In genomic region chr16:85275533-85276249, GRCh38 we compare ENCODE assay signal across 9 cellular contexts.
DNase-seq lines count a peak whose midpoint lies in the region; ATAC-seq, FAIRE-seq and TF ChIP-seq lines count a peak whose summit lies in the region.
"Had no signal": no experiment of that assay in that cellular context is flagged by ENCODE, and none has a peak within 500 bp of the region (broad histone marks: within the 10 kb centered on the region; RNA-seq: fewer than 3 reads in every experiment).

No MANE protein-coding gene starts in this region.

- H3K4me3 Mint-ChIP-seq in type B pancreatic cell = no peak overlapping the region

- TF ChIP-seq EP300 in gastroesophageal sphincter (IDR thresholded peaks at IDR 0.05) = no peak

- peak; percentile 75 for ATAC-seq in RWPE2 (ENCODE audit: low read depth)
- peak; percentile 73 for ATAC-seq in gastroesophageal sphincter
- ATAC-seq in pancreas = peak; percentile 73 to 89 (median 86)
- no peak for ATAC-seq in GM18858 (IDR thresholded peaks at IDR 0.05; ENCODE audit: unreplicated experiment)

- no peak for TF ChIP-seq POLR2A in gastroesophageal sphincter (IDR thresholded peaks at IDR 0.05)

- H3K27ac ChIP-seq in RWPE2 (ENCODE audit: poor library complexity, severe bottlenecking) (no peak overlapping the region), gastroesophageal sphincter (no peak overlapping the region), pancreas (no peak overlapping the region)
- H3K27ac ChIP-seq: SK-N-MC had no signal

- H3K4me1 ChIP-seq in RWPE2 (ENCODE audit: insufficient read depth, poor library complexity, severe bottlenecking) = no peaks in the 10 kb centered on the region
- H3K4me1 ChIP-seq in gastroesophageal sphincter = peaks cover 0 to 12% (median 0%) of the 10 kb centered on the region in 3 donors
- H3K4me1 ChIP-seq in pancreas = no peaks in the 10 kb centered on the region

- H3K4me1 Mint-ChIP-seq in type B pancreatic cell (ENCODE audit: unreplicated experiment) = peaks cover 25% of the 10 kb centered on the region

- no peaks in the 10 kb centered on the region for H3K9me3 Mint-ChIP-seq in type B pancreatic cell

- H3K27me3 Mint-ChIP-seq in type B pancreatic cell = peaks cover 6% of the 10 kb centered on the region

- H3K36me3 Mint-ChIP-seq in type B pancreatic cell = no peaks in the 10 kb centered on the region

- peak; percentile 91 for DNase-seq in D341Med (ENCODE audit: low spot score)
- DNase-seq in HUDEP-2 (lab: John Stamatoyannopoulos, UW; ENCODE audit: unreplicated experiment in 76 of 76) = peak in 58 of 76 experiments; percentile 9 to 75 (median 40)
- DNase-seq in RWPE2 (ENCODE audit: low spot score) = no peak
- peak; percentile 57 for DNase-seq in activated gamma-delta T cell treated with anti-CD3 and anti-CD28 coated beads, Interleukin-2, amount 50 U/mL, for 16 hours (ENCODE audit: low read depth)
- DNase-seq in pancreas = peak in 5 of 6 donors; percentile 33 to 95 (median 73)
- peak; percentile 87 for DNase-seq in type B pancreatic cell (ENCODE audit: extremely low spot score, unreplicated experiment)

- TF ChIP-seq CTCF in RWPE2 (IDR thresholded peaks at IDR 0.05; ENCODE audit: poor library complexity, severe bottlenecking) (peak; percentile 92), gastroesophageal sphincter (IDR thresholded peaks at IDR 0.05) (peak in 3 of 4 experiments; percentile 73 to 89 (median 79)), pancreas (IDR thresholded peaks at IDR 0.05) (peak; percentile 72 to 89 (median 86)), type B pancreatic cell (conservative IDR thresholded peaks at IDR 0.05) (peak; percentile 96)

- 8 to 36% methylated on average over 2 to 5 of the region's 16 CpGs for WGBS in gastroesophageal sphincter (ENCODE audit: low coverage in 1 of 2), 2 donors
- WGBS in pancreas, 2 donors = 38 to 40% methylated on average over 16 of the region's 16 CpGs

- no peaks in the 10 kb centered on the region for H3K9me3 ChIP-seq in RWPE2 (ENCODE audit: severe bottlenecking)
- H3K9me3 ChIP-seq in gastroesophageal sphincter = no peaks in the 10 kb centered on the region
- no peaks in the 10 kb centered on the region for H3K9me3 ChIP-seq in pancreas

- no peak for FAIRE-seq in pancreas (lab: Jason Lieb, UNC)

- no peak overlapping the region for H3K27ac Mint-ChIP-seq in type B pancreatic cell

- H3K36me3 ChIP-seq in RWPE2 (ENCODE audit: low read depth) = no peaks in the 10 kb centered on the region
- no peaks in the 10 kb centered on the region for H3K36me3 ChIP-seq in gastroesophageal sphincter
- H3K36me3 ChIP-seq in pancreas = no peaks in the 10 kb centered on the region

- intact Hi-C loops in pancreas (cut with DNase I) = loop anchor here in 1 of 3 donors (10.0 kb wide), 1 partner anchor 439 kb away; no protein-coding TSS in a partner anchor

- H3K27me3 ChIP-seq in RWPE2 (ENCODE audit: insufficient read depth, poor library complexity, severe bottlenecking) (no peaks in the 10 kb centered on the region), gastroesophageal sphincter (no peaks in the 10 kb centered on the region), pancreas (no peaks in the 10 kb centered on the region)

- H3K4me3 ChIP-seq in RWPE2 (ENCODE audit: severe bottlenecking) (no peak overlapping the region), gastroesophageal sphincter (no peak overlapping the region), pancreas (no peak overlapping the region)
- H3K4me3 ChIP-seq: SK-N-MC had no signal
